In genomic region chr3:14138878-14139659, GRCh38 we compare ENCODE assay signal across 24 cellular contexts. TPM values are rescaled to one million over a fixed set of nuclear protein-coding genes. Genes with fewer than 3 reads are reported as not detected.
DNase-seq lines count a peak whose midpoint lies in the region; ATAC-seq, FAIRE-seq and TF ChIP-seq lines count a peak whose summit lies in the region.
"Had no signal": no experiment of that assay in that cellular context is flagged by ENCODE, and none has a peak within 500 bp of the region (broad histone marks: within the 10 kb centered on the region; RNA-seq: fewer than 3 reads in every experiment).

No MANE protein-coding gene starts in this region.

- intact Hi-C loops in kidney (cut with DNase I) = no loop called here

- no peaks in the 10 kb centered on the region for H3K27me3 Mint-ChIP-seq in activated naive CD8-positive, alpha-beta T cell treated with anti-CD3 and anti-CD28 coated beads, Interleukin-2, amount 50 U/mL, for 24 hours

- no peak overlapping the region for H3K9ac ChIP-seq in kidney (ENCODE audit: low read length in 2 of 2)
- H3K9ac ChIP-seq in subcutaneous abdominal adipose tissue (ENCODE audit: low read length in 5 of 5) = no peak overlapping the region

- no peak for ATAC-seq in activated naive CD4-positive, alpha-beta T cell treated with anti-CD3 and anti-CD28 coated beads, Interleukin-2, amount 50 U/mL, for 72 hours
- no peak for ATAC-seq in activated naive CD8-positive, alpha-beta T cell treated with anti-CD3 and anti-CD28 coated beads, Interleukin-2, amount 50 U/mL, for 24 hours
- ATAC-seq in HG03442 (IDR thresholded peaks at IDR 0.05; ENCODE audit: unreplicated experiment) = no peak
- ATAC-seq: HepG2 had no signal

- DNase-seq in activated naive CD4-positive, alpha-beta T cell treated with anti-CD3 and anti-CD28 coated beads, Interleukin-2, amount 50 U/mL, for 72 hours (ENCODE audit: low spot score in 2 of 2) = no peak
- DNase-seq in activated naive CD4-positive, alpha-beta T cell treated with Interleukin-2 at 50 U/mL for 16 hours = no peak
- no peak for DNase-seq in activated naive CD8-positive, alpha-beta T cell treated with anti-CD3 and anti-CD28 coated beads, Interleukin-2, amount 50 U/mL, for 24 hours
- DNase-seq in kidney (peak; percentile 71), amniotic stem cell (lab: John Stamatoyannopoulos, UW) (no peak), RPMI8226 (no peak)
- DNase-seq: activated CD8-positive, alpha-beta memory T cell treated with anti-CD3 and anti-CD28 coated beads for 24 hours; hypothalamus; kidney glomerular epithelial cell; mesendoderm; NCI-H2107; NCI-H524; SHP77; stimulated activated CD4-positive, alpha-beta T cell treated with anti-CD3 and anti-CD28 coated beads, Interleukin-4, amount 100 ng/mL, for 24 hours; substantia nigra had no signal

- H3K27ac Mint-ChIP-seq in activated naive CD4-positive, alpha-beta T cell treated with anti-CD3 and anti-CD28 coated beads, Interleukin-2, amount 50 U/mL, for 72 hours = peak overlapping the region; percentile 61 to 86
- H3K27ac Mint-ChIP-seq in activated naive CD8-positive, alpha-beta T cell treated with anti-CD3 and anti-CD28 coated beads, Interleukin-2, amount 50 U/mL, for 24 hours = peak overlapping the region; percentile 42

- peaks cover 7 to 8% of the 10 kb centered on the region in 2 donors for H3K4me1 ChIP-seq in kidney (ENCODE audit: control insufficient read depth in 1 of 2, insufficient read depth in 1 of 2, low read depth in 1 of 2, low read length in 2 of 2)
- H3K4me1 ChIP-seq in subcutaneous abdominal adipose tissue (ENCODE audit: control insufficient read depth in 5 of 5, insufficient read depth in 5 of 5, low read length in 5 of 5) = peaks cover 15 to 54% (median 53%) of the 10 kb centered on the region in 5 donors

- H3K27ac ChIP-seq in kidney (ENCODE audit: low read depth in 2 of 2, low read length in 2 of 2) (no peak overlapping the region), subcutaneous abdominal adipose tissue (ENCODE audit: low read depth, low read length) (peak overlapping the region; percentile 55)
- H3K27ac ChIP-seq: vagina had no signal

- no peaks in the 10 kb centered on the region for H3K9me3 Mint-ChIP-seq in activated naive CD4-positive, alpha-beta T cell treated with anti-CD3 and anti-CD28 coated beads, Interleukin-2, amount 50 U/mL, for 72 hours
- no peaks in the 10 kb centered on the region for H3K9me3 Mint-ChIP-seq in activated naive CD8-positive, alpha-beta T cell treated with anti-CD3 and anti-CD28 coated beads, Interleukin-2, amount 50 U/mL, for 24 hours

- no peak overlapping the region for H3K4me3 Mint-ChIP-seq in activated naive CD8-positive, alpha-beta T cell treated with anti-CD3 and anti-CD28 coated beads, Interleukin-2, amount 50 U/mL, for 24 hours

- H3K36me3 ChIP-seq in kidney (ENCODE audit: control insufficient read depth in 1 of 2, insufficient read depth in 2 of 2, low read length in 2 of 2) (peaks cover 25 to 41% of the 10 kb centered on the region in 2 donors), subcutaneous abdominal adipose tissue (ENCODE audit: control insufficient read depth in 5 of 5, insufficient read depth in 5 of 5, low read length in 5 of 5) (peaks cover 0 to 86% (median 74%) of the 10 kb centered on the region in 5 donors)

- H3K27me3 ChIP-seq in subcutaneous abdominal adipose tissue (ENCODE audit: control insufficient read depth in 5 of 5, insufficient read depth in 4 of 5, low read length in 5 of 5) = no peaks in the 10 kb centered on the region
- H3K27me3 ChIP-seq: vagina had no signal

- no peak for TF ChIP-seq CTCF in kidney (IDR thresholded peaks at IDR 0.05; ENCODE audit: borderline replicate concordance, extremely low read depth, insufficient read depth)

- H3K4me3 ChIP-seq in kidney (ENCODE audit: low read length in 2 of 2) = no peak overlapping the region
- no peak overlapping the region for H3K4me3 ChIP-seq in subcutaneous abdominal adipose tissue (ENCODE audit: low read depth in 1 of 5, low read length in 5 of 5)
- H3K4me3 ChIP-seq: HAP-1, smooth muscle cell, vagina had no signal

- no peak for FAIRE-seq in kidney (lab: Jason Lieb, UNC)
- FAIRE-seq: astrocyte, colon, GM12892, HepG2 had no signal

- H3K9me3 ChIP-seq in kidney (ENCODE audit: control insufficient read depth in 1 of 2, low read length in 2 of 2) (no peaks in the 10 kb centered on the region), subcutaneous abdominal adipose tissue (ENCODE audit: control insufficient read depth in 5 of 5, low read length in 5 of 5) (no peaks in the 10 kb centered on the region)
- H3K9me3 ChIP-seq: HAP-1, vagina had no signal

- H3K4me1 Mint-ChIP-seq in activated naive CD8-positive, alpha-beta T cell treated with anti-CD3 and anti-CD28 coated beads, Interleukin-2, amount 50 U/mL, for 24 hours = peaks cover 33% of the 10 kb centered on the region

- H3K36me3 Mint-ChIP-seq in activated naive CD4-positive, alpha-beta T cell treated with anti-CD3 and anti-CD28 coated beads, Interleukin-2, amount 50 U/mL, for 72 hours = peaks cover 7 to 20% of the 10 kb centered on the region in 2 donors
- peaks cover 22% of the 10 kb centered on the region for H3K36me3 Mint-ChIP-seq in activated naive CD8-positive, alpha-beta T cell treated with anti-CD3 and anti-CD28 coated beads, Interleukin-2, amount 50 U/mL, for 24 hours (ENCODE audit: low read depth)

RNA-seq across cellular contexts. Expression of gene TMEM43, which starts 14.2 kb away (rescaled TPM):
- total RNA-seq in activated naive CD4-positive, alpha-beta T cell treated with anti-CD3 and anti-CD28 coated beads, Interleukin-2, amount 50 U/mL, for 72 hours = 10 to 100 TPM; 17.5 to 37.1 TPM
- 86.5 TPM for total RNA-seq in kidney
- polyA plus RNA-seq in kidney (ENCODE audit: insufficient read depth, low read depth, low replicate concordance) = 27.6 TPM

RNA-seq across cellular contexts. Expression of gene CHCHD4, which starts 14.4 kb away (rescaled TPM):
- 10 to 100 TPM; 10.0 to 23.2 TPM for total RNA-seq in activated naive CD4-positive, alpha-beta T cell treated with anti-CD3 and anti-CD28 coated beads, Interleukin-2, amount 50 U/mL, for 72 hours
- 12.8 TPM for total RNA-seq in kidney
- polyA plus RNA-seq in kidney (ENCODE audit: insufficient read depth, low read depth, low replicate concordance) = 33.6 TPM

RNA-seq across cellular contexts. Expression of gene XPC, which starts 39.3 kb away (rescaled TPM):
- 10 to 100 TPM; 24.5 to 51.4 TPM for total RNA-seq in activated naive CD4-positive, alpha-beta T cell treated with anti-CD3 and anti-CD28 coated beads, Interleukin-2, amount 50 U/mL, for 72 hours
- total RNA-seq in kidney = 44.4 TPM
- polyA plus RNA-seq in kidney (ENCODE audit: insufficient read depth, low read depth, low replicate concordance) = 15.9 TPM

RNA-seq across cellular contexts. Expression of gene LSM3, which starts 39.5 kb away (rescaled TPM):
- 10 to 100 TPM; 20.5 to 24.5 TPM for total RNA-seq in activated naive CD4-positive, alpha-beta T cell treated with anti-CD3 and anti-CD28 coated beads, Interleukin-2, amount 50 U/mL, for 72 hours
- 11.9 TPM for total RNA-seq in kidney
- 30.2 TPM for polyA plus RNA-seq in kidney (ENCODE audit: insufficient read depth, low read depth, low replicate concordance)
